ENCODE assay signal across 8 cellular contexts in the genomic region with DNA sequence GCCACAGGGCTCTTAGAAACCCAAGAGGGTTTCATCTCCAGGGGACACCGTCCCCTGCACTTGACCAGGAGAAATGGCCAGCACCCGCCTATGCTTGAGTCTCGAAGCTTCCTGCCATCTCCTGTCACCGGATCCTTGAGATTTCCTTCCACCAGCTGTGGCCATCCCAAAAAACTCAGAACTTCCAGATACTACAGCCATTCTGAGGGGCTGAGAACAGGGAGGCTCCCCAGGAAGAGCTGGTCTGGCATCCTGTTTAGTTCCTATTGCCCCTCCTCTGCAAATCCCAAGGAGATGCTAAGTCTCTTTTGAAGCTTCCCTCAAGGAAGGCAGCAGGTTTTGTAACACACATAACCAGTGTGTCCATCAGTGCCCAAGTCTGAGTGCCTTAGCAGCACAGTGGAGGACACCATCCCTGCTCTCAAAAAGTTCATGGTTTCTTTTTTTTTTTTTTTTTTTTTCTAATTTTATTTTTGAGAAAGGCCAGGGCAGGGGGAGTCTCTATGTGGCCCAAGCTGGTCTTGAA. TPM values are rescaled to one million over a fixed set of nuclear protein-coding genes. Genes with fewer than 3 reads are reported as not detected.
A peak's percentile ranks its signal among the peaks of the same experiment; 100 is the strongest.
DNase-seq lines count a peak whose midpoint lies in the region; ATAC-seq, FAIRE-seq and TF ChIP-seq lines count a peak whose summit lies in the region.

No MANE protein-coding gene starts in this region.

- peak overlapping the region; percentile 50 to 74 for H3K9ac ChIP-seq in kidney (ENCODE audit: low read length in 2 of 2)

- FAIRE-seq in kidney (lab: Jason Lieb, UNC) = no peak

- TF ChIP-seq CTCF in kidney (IDR thresholded peaks at IDR 0.05; ENCODE audit: borderline replicate concordance, extremely low read depth, insufficient read depth) = no peak
- no peak for TF ChIP-seq CTCF in suprapubic skin (IDR thresholded peaks at IDR 0.05)

- peak overlapping the region; percentile 82 to 92 for H3K27ac ChIP-seq in kidney (ENCODE audit: low read depth in 2 of 2, low read length in 2 of 2)
- H3K27ac ChIP-seq in suprapubic skin = peak overlapping the region; percentile 98

- no peaks in the 10 kb centered on the region for H3K27me3 Mint-ChIP-seq in activated CD4-positive, alpha-beta T cell treated with anti-CD3 and anti-CD28 coated beads, Interleukin-2, amount 10 ng/mL, durations not matched to agents 24 days and 14 days

- WGBS in suprapubic skin = 62% methylated on average over 4 of the region's 4 CpGs

- peaks cover 57% of the 10 kb centered on the region for H3K4me1 Mint-ChIP-seq in activated CD4-positive, alpha-beta T cell treated with anti-CD3 and anti-CD28 coated beads, Interleukin-2, amount 10 ng/mL, durations not matched to agents 24 days and 14 days

- no peak for TF ChIP-seq POLR2A in suprapubic skin (IDR thresholded peaks at IDR 0.05)

- intact Hi-C loops in activated CD4-positive, alpha-beta T cell treated with anti-CD3 and anti-CD28 coated beads, Interleukin-2, amount 10 ng/mL, durations not matched to agents 24 days and 14 days (cut with micrococcal nuclease) = loop anchor here (5.0 to 10.0 kb wide), 2 partner anchors 470 to 482 kb away; a partner anchor contains a TSS
- intact Hi-C loops in kidney (cut with DNase I) = no loop called here

- TF ChIP-seq EP300 in suprapubic skin (IDR thresholded peaks at IDR 0.05) = no peak

- no peaks in the 10 kb centered on the region for H3K36me3 ChIP-seq in kidney (ENCODE audit: control insufficient read depth in 1 of 2, insufficient read depth in 2 of 2, low read length in 2 of 2)
- peaks cover 15% of the 10 kb centered on the region for H3K36me3 ChIP-seq in suprapubic skin

- H3K4me1 ChIP-seq in kidney (ENCODE audit: control insufficient read depth in 1 of 2, insufficient read depth in 1 of 2, low read depth in 1 of 2, low read length in 2 of 2) (peaks cover 38 to 50% of the 10 kb centered on the region in 2 donors), suprapubic skin (peaks cover 80% of the 10 kb centered on the region)

- peak overlapping the region; percentile 94 for H3K4me3 Mint-ChIP-seq in activated CD4-positive, alpha-beta T cell treated with anti-CD3 and anti-CD28 coated beads, Interleukin-2, amount 10 ng/mL, durations not matched to agents 24 days and 14 days

- ATAC-seq in activated naive CD4-positive, alpha-beta T cell treated with anti-CD3 and anti-CD28 coated beads, Interleukin-2, amount 50 U/mL, for 72 hours = no peak

- H3K27ac Mint-ChIP-seq in activated CD4-positive, alpha-beta T cell treated with anti-CD3 and anti-CD28 coated beads, Interleukin-2, amount 10 ng/mL, durations not matched to agents 24 days and 14 days = peak overlapping the region; percentile 99
- peak overlapping the region; percentile 98 to 100 for H3K27ac Mint-ChIP-seq in activated naive CD4-positive, alpha-beta T cell treated with anti-CD3 and anti-CD28 coated beads, Interleukin-2, amount 50 U/mL, for 72 hours

- H3K9me3 ChIP-seq in kidney (ENCODE audit: control insufficient read depth in 1 of 2, low read length in 2 of 2) = no peaks in the 10 kb centered on the region
- no peaks in the 10 kb centered on the region for H3K9me3 ChIP-seq in suprapubic skin

- H3K27me3 ChIP-seq in suprapubic skin = no peaks in the 10 kb centered on the region

- H3K9me3 Mint-ChIP-seq in activated CD4-positive, alpha-beta T cell treated with anti-CD3 and anti-CD28 coated beads, Interleukin-2, amount 10 ng/mL, durations not matched to agents 24 days and 14 days = no peaks in the 10 kb centered on the region
- no peaks in the 10 kb centered on the region for H3K9me3 Mint-ChIP-seq in activated naive CD4-positive, alpha-beta T cell treated with anti-CD3 and anti-CD28 coated beads, Interleukin-2, amount 50 U/mL, for 72 hours

- peaks cover 47% of the 10 kb centered on the region for H3K36me3 Mint-ChIP-seq in activated CD4-positive, alpha-beta T cell treated with anti-CD3 and anti-CD28 coated beads, Interleukin-2, amount 10 ng/mL, durations not matched to agents 24 days and 14 days (ENCODE audit: low read depth)
- H3K36me3 Mint-ChIP-seq in activated naive CD4-positive, alpha-beta T cell treated with anti-CD3 and anti-CD28 coated beads, Interleukin-2, amount 50 U/mL, for 72 hours = peaks cover 20 to 62% of the 10 kb centered on the region in 2 donors

- DNase-seq in activated CD4-positive, alpha-beta T cell treated with anti-CD3 and anti-CD28 coated beads, Interleukin-2, amount 10 ng/mL, durations not matched to agents 24 days and 14 days = peak; percentile 76
- no peak for DNase-seq in activated CD4-positive, alpha-beta T cell treated with anti-CD3 and anti-CD28 coated beads, Interleukin-2, amount 50 U/mL, for 4 hours
- DNase-seq in activated naive CD4-positive, alpha-beta T cell treated with anti-CD3 and anti-CD28 coated beads, Interleukin-2, amount 50 U/mL, for 72 hours (ENCODE audit: low spot score in 2 of 2) = no peak
- DNase-seq in kidney (peak; percentile 47), suprapubic skin (ENCODE audit: low spot score in 2 of 2) (no peak), COLO829 (ENCODE audit: low spot score) (no peak), EL (no peak)
- DNase-seq in activated effector memory CD4-positive, alpha-beta T cell treated with Interleukin-2 at 50 U/mL for 16 hours = no peak

- H3K4me3 ChIP-seq in kidney (ENCODE audit: low read length in 2 of 2) = peak overlapping the region; percentile 72 to 87
- peak overlapping the region; percentile 88 for H3K4me3 ChIP-seq in suprapubic skin

RNA-seq across cellular contexts. Expression of a gene that starts 2.0 kb away (rescaled TPM):
- 184 and 189 TPM in 2 replicates for total RNA-seq in activated CD4-positive, alpha-beta T cell treated with anti-CD3 and anti-CD28 coated beads, Interleukin-2, amount 10 ng/mL, durations not matched to agents 24 days and 14 days
- total RNA-seq in activated naive CD4-positive, alpha-beta T cell treated with anti-CD3 and anti-CD28 coated beads, Interleukin-2, amount 50 U/mL, for 72 hours = 100 to 1,000 TPM; 262 to 294 TPM
- 54.3 TPM for total RNA-seq in kidney
- 59.1 TPM for polyA plus RNA-seq in kidney (ENCODE audit: insufficient read depth, low read depth, low replicate concordance)
- total RNA-seq in suprapubic skin = 10 to 100 TPM; 24.8 to 42.7 (median 35.6) TPM

RNA-seq across cellular contexts. Expression of a gene that starts 26.8 kb away (rescaled TPM):
- total RNA-seq in activated CD4-positive, alpha-beta T cell treated with anti-CD3 and anti-CD28 coated beads, Interleukin-2, amount 10 ng/mL, durations not matched to agents 24 days and 14 days = 35.0 and 42.4 TPM in 2 replicates
- total RNA-seq in activated naive CD4-positive, alpha-beta T cell treated with anti-CD3 and anti-CD28 coated beads, Interleukin-2, amount 50 U/mL, for 72 hours = 10 to 100 TPM; 22.0 to 35.1 TPM
- 4.8 TPM for total RNA-seq in kidney
- 12.4 TPM for polyA plus RNA-seq in kidney (ENCODE audit: insufficient read depth, low read depth, low replicate concordance)
- 1 to 10 TPM in 3 of 4 donors, under 1 TPM in 1; 0.85 to 3.4 (median 1.3) TPM for total RNA-seq in suprapubic skin

RNA-seq across cellular contexts. Expression of a gene that starts 41.0 kb away (rescaled TPM):
- total RNA-seq in activated CD4-positive, alpha-beta T cell treated with anti-CD3 and anti-CD28 coated beads, Interleukin-2, amount 10 ng/mL, durations not matched to agents 24 days and 14 days = 2.2 and 2.5 TPM in 2 replicates
- total RNA-seq in activated naive CD4-positive, alpha-beta T cell treated with anti-CD3 and anti-CD28 coated beads, Interleukin-2, amount 50 U/mL, for 72 hours = 1 to 10 TPM in 1 of 2 donors, under 1 TPM in 1; 0.46 to 1.8 TPM
- total RNA-seq in kidney = 2.0 TPM
- polyA plus RNA-seq in kidney (ENCODE audit: insufficient read depth, low read depth, low replicate concordance) = 2.5 TPM
- 1 to 10 TPM; 2.3 to 3.1 (median 2.7) TPM for total RNA-seq in suprapubic skin

Comparison
In these comparisons a context has a peak if more than half of its experiments do, and no peak if none do; other contexts are left out.
1. DNase-seq: peak in activated CD4-positive, alpha-beta T cell treated with anti-CD3 and anti-CD28 coated beads, Interleukin-2, amount 10 ng/mL, durations not matched to agents 24 days and 14 days (single experiment) and kidney (single experiment); none in activated CD4-positive, alpha-beta T cell treated with anti-CD3 and anti-CD28 coated beads, Interleukin-2, amount 50 U/mL, for 4 hours (0 of 2), activated naive CD4-positive, alpha-beta T cell treated with anti-CD3 and anti-CD28 coated beads, Interleukin-2, amount 50 U/mL, for 72 hours (0 of 2), suprapubic skin (0 of 2), COLO829 (single experiment), activated effector memory CD4-positive, alpha-beta T cell treated with Interleukin-2 at 50 U/mL for 16 hours (single experiment) and EL (single experiment).